7 cellular contexts compared by ENCODE assay signal in genomic region chr5:88683506-88684135, GRCh38.
A peak's percentile ranks its signal among the peaks of the same experiment; 100 is the strongest.
DNase-seq lines count a peak whose midpoint lies in the region; ATAC-seq and TF ChIP-seq lines count a peak whose summit lies in the region.

No MANE protein-coding gene starts in this region.

- no peaks in the 10 kb centered on the region for H3K9me3 ChIP-seq in heart right ventricle

- peaks cover 3 to 24% (median 12%) of the 10 kb centered on the region in 9 donors for H3K4me1 ChIP-seq in heart right ventricle

- no peaks in the 10 kb centered on the region for H3K36me3 ChIP-seq in heart right ventricle

- peak; percentile 8 for TF ChIP-seq CTCF in epithelial cell of proximal tubule (conservative IDR thresholded peaks at IDR 0.05; ENCODE audit: low read depth, low read length)
- no peak for TF ChIP-seq CTCF in heart right ventricle (IDR thresholded peaks at IDR 0.05)

- DNase-seq in NCI-H446 (lab: John Stamatoyannopoulos, UW) (peak; percentile 21 to 26), epithelial cell of proximal tubule (ENCODE audit: low read depth) (no peak), heart right ventricle (no peak)
- no peak for DNase-seq in stimulated activated CD8-positive, alpha-beta memory T cell treated with anti-CD3 and anti-CD28 coated beads, Interleukin-4, amount 100 ng/mL, for 48 hours

- no peak overlapping the region for H3K4me3 ChIP-seq in epithelial cell of proximal tubule (ENCODE audit: low read depth, low read length)
- H3K4me3 ChIP-seq in heart right ventricle: no peak overlapping the region

- intact Hi-C loops in heart right ventricle (cut with DNase I): loop anchor here in 6 of 10 donors (2.0 to 10.0 kb wide), 5 partner anchors 541 to 903 kb away; no protein-coding TSS in a partner anchor

- peaks cover 48 to 100% (median 100%) of the 10 kb centered on the region in 7 donors for H3K27me3 ChIP-seq in heart right ventricle

- 3 to 6% methylated on average over 31 of the region's 31 CpGs for WGBS in heart right ventricle, 2 donors

- no peak overlapping the region for H3K27ac ChIP-seq in heart right ventricle

- ATAC-seq in GM18519 (IDR thresholded peaks at IDR 0.05; ENCODE audit: low FRiP score, unreplicated experiment) (peak; percentile 42), HG02798 (IDR thresholded peaks at IDR 0.05; ENCODE audit: poor library complexity, unreplicated experiment) (peak; percentile 63), HG03095 (IDR thresholded peaks at IDR 0.05; ENCODE audit: unreplicated experiment) (no peak), heart right ventricle (no peak)

Comparison
In these comparisons a context has a peak if more than half of its experiments do, and no peak if none do; other contexts are left out.
1. ATAC-seq: peak in GM18519 (single experiment) and HG02798 (single experiment); none in HG03095 (single experiment) and heart right ventricle (0 of 8).
2. DNase-seq: peak in NCI-H446 (2 of 2); none in epithelial cell of proximal tubule (single experiment), heart right ventricle (0 of 2) and stimulated activated CD8-positive, alpha-beta memory T cell treated with anti-CD3 and anti-CD28 coated beads, Interleukin-4, amount 100 ng/mL, for 48 hours (single experiment).